In the genomic region with DNA sequence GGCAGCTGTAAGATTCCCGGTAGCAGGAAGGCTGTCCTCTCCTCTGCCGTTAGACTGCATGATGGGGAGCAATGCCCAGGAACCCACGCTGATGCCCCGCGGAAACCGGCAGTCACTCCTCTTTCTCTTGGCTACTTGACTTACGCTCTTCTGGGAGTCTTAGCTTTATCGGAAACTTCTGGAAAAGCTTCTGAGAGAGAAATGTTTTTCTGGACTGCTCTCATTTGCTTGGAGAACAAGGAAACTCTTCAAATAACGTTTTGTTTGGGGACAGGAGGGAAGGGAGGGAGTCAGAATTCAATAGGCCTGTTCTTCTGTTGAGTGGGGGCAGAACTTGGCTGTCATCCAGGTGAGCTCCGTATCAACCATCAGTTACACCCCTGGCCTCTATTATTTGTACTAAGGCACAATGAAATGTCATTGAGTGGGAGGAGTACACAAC, we compare ENCODE assay signal across 1 cellular context.
TF ChIP-seq lines count a peak whose summit lies in the region.

No MANE protein-coding gene starts in this region.

TF ChIP-seq in liver, 16 proteins besides CTCF, POLR2A, EP300 and RAD21 (continued from another document):
- TF ChIP-seq ZBTB33 (IDR thresholded peaks at IDR 0.05): no peak
